ENCODE assay signal across 20 cellular contexts in the genomic region with DNA sequence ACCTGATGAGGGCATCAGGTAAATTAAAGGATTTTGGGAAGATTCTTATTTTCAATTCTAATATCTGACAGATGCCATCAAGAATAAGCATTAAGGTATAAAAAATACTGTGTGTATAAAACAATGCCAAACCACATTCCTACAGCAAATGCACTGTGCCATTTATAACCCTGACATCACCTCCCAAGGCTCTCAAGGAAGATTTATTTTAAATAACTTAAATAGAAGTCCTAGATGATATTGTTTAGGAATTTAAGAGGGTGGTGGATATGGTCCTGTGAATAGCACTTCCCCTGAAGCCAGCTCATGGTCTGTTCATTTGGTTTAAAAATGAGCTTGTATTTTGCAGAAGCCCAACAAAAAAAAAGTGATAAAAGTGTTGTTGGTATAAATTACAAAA. TPM values are rescaled to one million over a fixed set of nuclear protein-coding genes. Genes with fewer than 3 reads are reported as not detected.
DNase-seq lines count a peak whose midpoint lies in the region; ATAC-seq, FAIRE-seq and TF ChIP-seq lines count a peak whose summit lies in the region.
"Had no signal": no experiment of that assay in that cellular context is flagged by ENCODE, and none has a peak within 500 bp of the region (broad histone marks: within the 10 kb centered on the region; RNA-seq: fewer than 3 reads in every experiment).

No MANE protein-coding gene starts in this region.

- H2AFZ ChIP-seq in GM23248 (no peak overlapping the region), K562 (ENCODE audit: low read depth, low read length) (no peak overlapping the region)

- intact Hi-C loops in K562 (cut with micrococcal nuclease) (no loop called here), prostate gland (cut with DNase I) (no loop called here)

- POLR2A ChIA-PET in K562 (lab: Yijun Ruan, JAX), result interaction anchor here (0.5 to 8.8 kb wide), 21 partner anchors 10 to 317 kb away, joined by 3 to 111 read pairs (median 5); a partner anchor contains a TSS

- H3F3A ChIP-seq in GM23248 (ENCODE audit: insufficient read depth), result no peaks in the 10 kb centered on the region

- peak; percentile 63 for DNase-seq in GM23248
- DNase-seq in K562 (ENCODE audit: extremely low read depth in 1 of 4, low spot score in 3 of 4), result peak in 1 of 4 experiments; percentile 51
- peak; percentile 52 for DNase-seq in iris pigment epithelial cell (ENCODE audit: low read depth)
- no peak for DNase-seq in thoracic aorta (ENCODE audit: low spot score)
- no peak for DNase-seq in prostate gland (ENCODE audit: low spot score)
- no peak for DNase-seq in NCI-H1930 (lab: John Stamatoyannopoulos, UW)
- DNase-seq: activated CD4-positive, alpha-beta T cell treated with anti-CD3 and anti-CD28 coated beads, Interleukin-2, amount 10 ng/mL, durations not matched to agents 7 days and 5 days; activated naive CD4-positive, alpha-beta T cell treated with anti-CD3 and anti-CD28 coated beads, Interleukin-2, amount 50 U/mL, for 16 hours; activated T-cell treated with anti-CD3 and anti-CD28 coated beads for 4 hours; central memory CD4-positive, alpha-beta T cell; DMS153; head of caudate nucleus; NCI-H446 treated with DMSO at 0.1 percent for 48 hours; SJCRH30; stimulated activated CD4-positive, alpha-beta T cell treated with anti-CD3 and anti-CD28 coated beads, Interleukin-15, amount 100 ng/mL, for 24 hours had no signal

- TF ChIP-seq RAD21 in K562 (CRISPR knock-in tag; conservative IDR thresholded peaks at IDR 0.05 in 1 of 2, IDR thresholded peaks at IDR 0.05 in 1 of 2), result no peak

- no TSS peak for BruUV-seq in K562 (replicated peaks; lab: Mats Ljungman, UMichigan)

- TF ChIP-seq CTCF in K562 (IDR thresholded peaks at IDR 0.05 in 2 of 3, conservative IDR thresholded peaks at IDR 0.05 in 1 of 3; ENCODE audit: insufficient read depth in 2 of 3, low read depth in 1 of 3, low read length in 3 of 3) (no peak), thoracic aorta (IDR thresholded peaks at IDR 0.05) (no peak), prostate gland (IDR thresholded peaks at IDR 0.05) (no peak)

- H3K9me2 ChIP-seq in GM23248 (ENCODE audit: insufficient read depth), result no peaks in the 10 kb centered on the region

- FAIRE-seq in K562 (lab: Jason Lieb, UNC), result no peak
- FAIRE-seq: endometrium, GM19239 had no signal

- H3K9me3 ChIP-seq in GM23248 (ENCODE audit: low read depth), result no peaks in the 10 kb centered on the region
- H3K9me3 ChIP-seq in K562 (replicated peaks; ENCODE audit: control insufficient read depth, insufficient read depth, low read depth, low read length), result no peaks in the 10 kb centered on the region
- H3K9me3 ChIP-seq in thoracic aorta, result no peaks in the 10 kb centered on the region
- H3K9me3 ChIP-seq in prostate gland, result no peaks in the 10 kb centered on the region
- H3K9me3 ChIP-seq: SJCRH30 had no signal

- H3K9ac ChIP-seq in GM23248 (no peak overlapping the region), K562 (ENCODE audit: insufficient read depth in 1 of 2, low read depth in 2 of 2, low read length in 2 of 2) (no peak overlapping the region)

- peaks cover 12% of the 10 kb centered on the region for H3K4me1 ChIP-seq in GM23248 (ENCODE audit: insufficient read depth)
- peaks cover 9 to 46% of the 10 kb centered on the region in 2 experiments; a peak in 4 of 5 replicates for H3K4me1 ChIP-seq in K562 (replicated peaks in 1 of 2; ENCODE audit: control insufficient read depth in 2 of 2, insufficient read depth in 2 of 2, low read length in 2 of 2)
- H3K4me1 ChIP-seq in thoracic aorta (ENCODE audit: control insufficient read depth in 1 of 2, low read depth in 2 of 2), result peaks cover 14 to 35% of the 10 kb centered on the region in 2 donors
- no peaks in the 10 kb centered on the region for H3K4me1 ChIP-seq in prostate gland (replicated peaks)

- no peaks in the 10 kb centered on the region for H3K27me3 ChIP-seq in GM23248 (replicated peaks; ENCODE audit: insufficient read depth)
- peaks cover 13 to 15% of the 10 kb centered on the region in 2 experiments for H3K27me3 ChIP-seq in K562 (ENCODE audit: control insufficient read depth in 2 of 2, insufficient read depth in 2 of 2, low read length in 2 of 2)
- H3K27me3 ChIP-seq in thoracic aorta (replicated peaks; ENCODE audit: insufficient read depth), result no peaks in the 10 kb centered on the region
- H3K27me3 ChIP-seq in prostate gland (replicated peaks; ENCODE audit: insufficient read depth), result no peaks in the 10 kb centered on the region
- H3K27me3 ChIP-seq: SJCRH30 had no signal

- H4K20me1 ChIP-seq in GM23248 (ENCODE audit: insufficient read depth), result no peaks in the 10 kb centered on the region
- H4K20me1 ChIP-seq in K562 (replicated peaks; ENCODE audit: control insufficient read depth, insufficient read depth, low read length), result peaks cover 34% of the 10 kb centered on the region

- no peak for TF ChIP-seq EP300 in K562 (IDR thresholded peaks at IDR 0.05; ENCODE audit: low read length)

- ATAC-seq in K562 (no peak), thoracic aorta (ENCODE audit: insufficient number of reproducible peaks, low FRiP score, low read depth) (peak; percentile 47), HG02973 (IDR thresholded peaks at IDR 0.05; ENCODE audit: unreplicated experiment) (no peak), GM21619 (IDR thresholded peaks at IDR 0.05; ENCODE audit: unreplicated experiment) (no peak)

- H3K4me2 ChIP-seq in GM23248 (ENCODE audit: unreplicated experiment) (no peak overlapping the region), K562 (ENCODE audit: insufficient read depth, low read length) (no peak overlapping the region)

- TF ChIP-seq POLR2A in K562 (conservative IDR thresholded peaks at IDR 0.05), result no peak
- TF ChIP-seq POLR2A in prostate gland (IDR thresholded peaks at IDR 0.05), result no peak

- in situ Hi-C loops in GM23248 (cut with MboI) (no loop called here), K562 (cut with MboI) (no loop called here)

- no peaks in the 10 kb centered on the region for H3K36me3 ChIP-seq in GM23248 (ENCODE audit: low read depth)
- peaks cover 51% of the 10 kb centered on the region for H3K36me3 ChIP-seq in K562 (ENCODE audit: control insufficient read depth, insufficient read depth, low read length)
- H3K36me3 ChIP-seq in thoracic aorta, result peaks cover 29% of the 10 kb centered on the region
- peaks cover 9 to 17% of the 10 kb centered on the region in 2 donors for H3K36me3 ChIP-seq in prostate gland

- peak overlapping the region; percentile 22; the same call in 1 of the 2 replicates for H3K27ac ChIP-seq in GM23248
- no peak overlapping the region for H3K27ac ChIP-seq in K562 (ENCODE audit: extremely low read depth, low read depth, low read length)
- H3K27ac ChIP-seq in thoracic aorta, result peak overlapping the region; percentile 91 to 95
- peak overlapping the region in 1 of 2 donors; percentile 15 for H3K27ac ChIP-seq in prostate gland
- H3K27ac ChIP-seq: C4-2B, SJCRH30 had no signal

- CTCF ChIA-PET in K562 (lab: Yijun Ruan, JAX; ENCODE audit: low intra/inter-chr PET ratio), result interaction anchor here (0.6 kb wide), 1 partner anchor 141 kb away, joined by 3 read pairs; no protein-coding TSS in a partner anchor

- H3K79me2 ChIP-seq in GM23248 (ENCODE audit: insufficient read depth) (no peaks in the 10 kb centered on the region), K562 (ENCODE audit: control insufficient read depth, insufficient read depth, low read length) (no peaks in the 10 kb centered on the region)

- H3K4me3 ChIP-seq in GM23248 (no peak overlapping the region), K562 (no peak overlapping the region), thoracic aorta (peak overlapping the region; percentile 32), prostate gland (no peak overlapping the region)
- H3K4me3 ChIP-seq: SJCRH30 had no signal

- H3K9me1 ChIP-seq in K562 (ENCODE audit: control insufficient read depth, insufficient read depth, low read length), result peaks cover 10% of the 10 kb centered on the region

RNA-seq across cellular contexts. Expression of a gene that starts 32.1 kb away (rescaled TPM):
- total RNA-seq in GM23248 (2014; rRNA removed; shearing (Covaris generic)), result 22.3 and 23.7 TPM in 2 replicates
- polyA plus RNA-seq in GM23248 (2016; fragmentation: Nextera tagmentation; extraction: Ambion mirVana) (26.1 TPM in 2 replicates), K562 (2011; rRNA removed) (193 and 247 TPM in 2 replicates), K562 (2014; fragmentation: Illumina TruSeq; extraction: Trizol) (250 and 261 TPM in 2 replicates), K562 (2014; fragmentation: Nextera tagmentation; extraction: Ambion mirVana) (10 to 100 TPM; 13.2 to 28.8 TPM), K562 (2014; rRNA removed) (268 and 298 TPM in 2 replicates)
- 1,132 and 1,539 TPM in 2 replicates for total RNA-seq in K562 (2011; cell fraction: chromatin; rRNA removed; ENCODE audit: low replicate concordance)
- 736 and 826 TPM in 2 replicates for total RNA-seq in K562 (2011; cell fraction: nucleolus; rRNA removed)
- 718 and 814 TPM in 2 replicates for total RNA-seq in K562 (2011; cell fraction: nucleoplasm; rRNA removed)
- total RNA-seq in K562 (2014; rRNA removed) (174 and 195 TPM in 2 replicates), K562 (2014; rRNA removed; fragmentation: Illumina TruSeq; extraction: Trizol) (104 and 115 TPM in 2 replicates), K562 (2015; rRNA removed; fragmentation: Illumina TruSeq; extraction: Trizol) (170 and 172 TPM in 2 replicates), K562 (2021) (251 and 267 TPM in 2 replicates), thoracic aorta (10 to 100 TPM; 32.0 to 33.7 TPM), prostate gland (10 to 100 TPM; 45.4 to 63.2 TPM)
- 143 and 211 TPM in 2 replicates for polyA plus RNA-seq in K562 (2011; cell fraction: cytosol; rRNA removed)
- 801 and 951 TPM in 2 replicates for polyA plus RNA-seq in K562 (2011; cell fraction: nucleus; rRNA removed)
- 185 and 193 TPM in 2 replicates for polyA plus RNA-seq in K562 (2012)
- 228 and 271 TPM in 2 replicates for polyA minus RNA-seq in K562 (2011; rRNA and poly(A)+ RNA removed)
- polyA minus RNA-seq in K562 (2011; cell fraction: cytosol; rRNA and poly(A)+ RNA removed), result 95.6 and 98.4 TPM in 2 replicates
- 325 and 509 TPM in 2 replicates for polyA minus RNA-seq in K562 (2011; cell fraction: nucleus; rRNA and poly(A)+ RNA removed)

RNA-seq across cellular contexts. Expression of a gene that starts 37.7 kb away (rescaled TPM):
- total RNA-seq in GM23248 (2014; rRNA removed; shearing (Covaris generic)), result 0.22 and 0.63 TPM in 2 replicates
- polyA plus RNA-seq in GM23248 (2016; fragmentation: Nextera tagmentation; extraction: Ambion mirVana) (0.47 and 1.1 TPM in 2 replicates), K562 (2011; rRNA removed) (2.2 and 2.4 TPM in 2 replicates), K562 (2014; fragmentation: Illumina TruSeq; extraction: Trizol) (0.46 TPM in 2 replicates), K562 (2014; fragmentation: Nextera tagmentation; extraction: Ambion mirVana) (under 1 TPM; 0.07 to 0.10 TPM), K562 (2014; rRNA removed) (0.36 and 1.7 TPM in 2 replicates)
- total RNA-seq in K562 (2011; cell fraction: chromatin; rRNA removed; ENCODE audit: low replicate concordance), result 4.4 and 6.2 TPM in 2 replicates
- 3.0 TPM in 2 replicates for total RNA-seq in K562 (2011; cell fraction: nucleolus; rRNA removed)
- total RNA-seq in K562 (2011; cell fraction: nucleoplasm; rRNA removed), result 4.6 and 4.7 TPM in 2 replicates
- total RNA-seq in K562 (2014; rRNA removed) (0.18 and 0.49 TPM in 2 replicates), K562 (2014; rRNA removed; fragmentation: Illumina TruSeq; extraction: Trizol) (0.41 and 0.47 TPM in 2 replicates), K562 (2015; rRNA removed; fragmentation: Illumina TruSeq; extraction: Trizol) (0.15 and 0.25 TPM in 2 replicates), K562 (2021) (0.53 and 0.54 TPM in 2 replicates), thoracic aorta (10 to 100 TPM; 20.1 to 25.2 TPM), prostate gland (10 to 100 TPM in 1 of 2 donors, 1 to 10 TPM in 1; 2.9 to 16.2 TPM)
- polyA plus RNA-seq in K562 (2011; cell fraction: cytosol; rRNA removed), result 0.63 and 1.4 TPM in 2 replicates
- polyA plus RNA-seq in K562 (2011; cell fraction: nucleus; rRNA removed), result 1.9 and 2.6 TPM in 2 replicates
- 0.59 and 4.0 TPM in 2 replicates for polyA plus RNA-seq in K562 (2012)
- 1.4 and 3.0 TPM in 2 replicates for polyA minus RNA-seq in K562 (2011; rRNA and poly(A)+ RNA removed)
- polyA minus RNA-seq in K562 (2011; cell fraction: cytosol; rRNA and poly(A)+ RNA removed), result 0.46 and 0.67 TPM in 2 replicates
- polyA minus RNA-seq in K562 (2011; cell fraction: nucleus; rRNA and poly(A)+ RNA removed), result 0.67 and 1.00 TPM in 2 replicates

RNA-seq across cellular contexts. Expression of a gene that starts 55.8 kb away (rescaled TPM):
- total RNA-seq in GM23248 (2014; rRNA removed; shearing (Covaris generic)), result 28.8 and 33.9 TPM in 2 replicates
- polyA plus RNA-seq in GM23248 (2016; fragmentation: Nextera tagmentation; extraction: Ambion mirVana) (37.2 and 38.7 TPM in 2 replicates), K562 (2011; rRNA removed) (124 and 218 TPM in 2 replicates), K562 (2014; fragmentation: Illumina TruSeq; extraction: Trizol) (33.8 and 82.2 TPM in 2 replicates), K562 (2014; fragmentation: Nextera tagmentation; extraction: Ambion mirVana) (10 to 100 TPM; 15.1 to 34.8 TPM), K562 (2014; rRNA removed) (666 and 827 TPM in 2 replicates)
- 72.2 and 221 TPM in 2 replicates for total RNA-seq in K562 (2011; cell fraction: chromatin; rRNA removed; ENCODE audit: low replicate concordance)
- 489 and 555 TPM in 2 replicates for total RNA-seq in K562 (2011; cell fraction: nucleolus; rRNA removed)
- 263 and 279 TPM in 2 replicates for total RNA-seq in K562 (2011; cell fraction: nucleoplasm; rRNA removed)
- total RNA-seq in K562 (2014; rRNA removed) (894 and 989 TPM in 2 replicates), K562 (2014; rRNA removed; fragmentation: Illumina TruSeq; extraction: Trizol) (41.9 and 82.9 TPM in 2 replicates), K562 (2015; rRNA removed; fragmentation: Illumina TruSeq; extraction: Trizol) (135 and 153 TPM in 2 replicates), K562 (2021) (551 and 557 TPM in 2 replicates), thoracic aorta (10 to 100 TPM; 40.9 to 54.0 TPM), prostate gland (10 to 100 TPM; 30.5 to 87.2 TPM)
- 273 and 603 TPM in 2 replicates for polyA plus RNA-seq in K562 (2011; cell fraction: cytosol; rRNA removed)
- 110 and 123 TPM in 2 replicates for polyA plus RNA-seq in K562 (2011; cell fraction: nucleus; rRNA removed)
- 384 and 632 TPM in 2 replicates for polyA plus RNA-seq in K562 (2012)
- polyA minus RNA-seq in K562 (2011; rRNA and poly(A)+ RNA removed), result 50.1 and 80.5 TPM in 2 replicates
- polyA minus RNA-seq in K562 (2011; cell fraction: cytosol; rRNA and poly(A)+ RNA removed), result 107 and 114 TPM in 2 replicates
- polyA minus RNA-seq in K562 (2011; cell fraction: nucleus; rRNA and poly(A)+ RNA removed), result 37.7 and 69.6 TPM in 2 replicates

Comparison
In these comparisons a context has a peak if more than half of its experiments do, and no peak if none do; other contexts are left out.
1. DNase-seq: peak in GM23248 (single experiment) and iris pigment epithelial cell (single experiment); none in thoracic aorta (single experiment), prostate gland (single experiment) and NCI-H1930 (0 of 2).